Comparison of ENCODE assay signal across 8 cellular contexts in the genomic region with DNA sequence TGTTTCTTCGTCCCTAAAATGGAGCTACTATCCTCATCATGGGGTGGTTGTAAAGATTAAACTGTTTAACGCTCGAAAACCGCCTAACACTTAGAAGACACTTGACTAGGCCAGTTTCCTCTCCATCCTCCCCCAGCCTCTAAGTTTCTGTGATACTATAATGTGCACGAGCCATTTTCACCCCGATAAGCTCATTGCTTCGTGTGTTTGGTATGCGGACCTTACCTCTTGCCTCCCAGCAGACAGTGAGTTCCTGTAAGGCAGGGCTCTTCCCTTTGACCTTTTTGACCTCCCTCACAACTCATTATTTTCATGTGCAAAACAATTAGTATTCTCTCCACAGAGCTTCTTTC. TPM values are rescaled to one million over a fixed set of nuclear protein-coding genes. Genes with fewer than 3 reads are reported as not detected.
DNase-seq lines count a peak whose midpoint lies in the region; ATAC-seq and TF ChIP-seq lines count a peak whose summit lies in the region.

No MANE protein-coding gene starts in this region.

- no peak overlapping the region for H4K8ac ChIP-seq in mesendoderm (ENCODE audit: low read depth, low read length)

- H3K4me2 ChIP-seq in mesendoderm (ENCODE audit: low read length) = peak overlapping the region; percentile 84

- no peak overlapping the region for H3K18ac ChIP-seq in mesendoderm (ENCODE audit: low read length)

- H2BK5ac ChIP-seq in mesendoderm (ENCODE audit: low read length) = no peak overlapping the region

- no peaks in the 10 kb centered on the region for H3K9me3 ChIP-seq in HUES6 (ENCODE audit: control insufficient read depth, insufficient read depth, low read depth, low read length)

- no peak overlapping the region for H3K4ac ChIP-seq in mesendoderm (ENCODE audit: low read depth, low read length)

- H4K5ac ChIP-seq in mesendoderm (ENCODE audit: low read length) = no peak overlapping the region

- peaks cover 13% of the 10 kb centered on the region for H3K79me2 ChIP-seq in mesendoderm (ENCODE audit: control insufficient read depth, insufficient read depth, low read length)

- ATAC-seq in GM18502 (IDR thresholded peaks at IDR 0.05; ENCODE audit: poor library complexity, unreplicated experiment) = peak; percentile 17

- no peak overlapping the region for H2AK5ac ChIP-seq in mesendoderm (ENCODE audit: low read length)

- no peak overlapping the region for H3K23ac ChIP-seq in mesendoderm (ENCODE audit: low read length)

- H3K27me3 ChIP-seq in HUES6 (ENCODE audit: control insufficient read depth, insufficient read depth, low read length) = peaks cover 10% of the 10 kb centered on the region; the same call in 1 of the 2 replicates
- H3K27me3 ChIP-seq in brain microvascular endothelial cell (replicated peaks) = no peaks in the 10 kb centered on the region
- no peaks in the 10 kb centered on the region for H3K27me3 ChIP-seq in mesendoderm (ENCODE audit: insufficient read depth, low read length, poor library complexity)

- no peaks in the 10 kb centered on the region for H3K36me3 ChIP-seq in HUES6 (ENCODE audit: control insufficient read depth, insufficient read depth, low read length)
- H3K36me3 ChIP-seq in brain microvascular endothelial cell (replicated peaks) = no peaks in the 10 kb centered on the region
- H3K36me3 ChIP-seq in mesendoderm (ENCODE audit: control insufficient read depth, insufficient read depth, low read length) = no peaks in the 10 kb centered on the region

- H3K9ac ChIP-seq in HUES6 (ENCODE audit: low read length) (peak overlapping the region; percentile 52), mesendoderm (ENCODE audit: low read length) (peak overlapping the region; percentile 77)

- H3K27ac ChIP-seq in HUES6 (ENCODE audit: low read depth, low read length) (no peak overlapping the region), brain microvascular endothelial cell (no peak overlapping the region), mesendoderm (ENCODE audit: low read depth, low read length) (no peak overlapping the region)

- H2BK120ac ChIP-seq in mesendoderm (ENCODE audit: low read depth, low read length) = no peak overlapping the region

- in situ Hi-C loops in brain microvascular endothelial cell (cut with HindIII; ENCODE audit: low pct_ligation_motif_present, low sequenced_read_pairs) = no loop called here

- intact Hi-C loops in posterior cingulate gyrus (cut with DNase I) = no loop called here

- no peak overlapping the region for H2BK15ac ChIP-seq in mesendoderm (replicated peaks; ENCODE audit: low read depth)

- peak overlapping the region; percentile 69 for H3K56ac ChIP-seq in mesendoderm (ENCODE audit: low read length)

- peak overlapping the region; percentile 69 for H3K4me3 ChIP-seq in HUES6 (ENCODE audit: low read depth, low read length)
- H3K4me3 ChIP-seq in brain microvascular endothelial cell (ENCODE audit: low read depth, low read length) = peak overlapping the region; percentile 73
- H3K4me3 ChIP-seq in mesendoderm (ENCODE audit: low read length) = peak overlapping the region; percentile 47

- peaks cover 7% of the 10 kb centered on the region for H3K79me1 ChIP-seq in mesendoderm (ENCODE audit: low read length)

- DNase-seq in brain microvascular endothelial cell (no peak), mesendoderm (peak; percentile 57), DMS153 treated with DMSO at 0.1 percent for 48 hours (lab: John Stamatoyannopoulos, UW; ENCODE audit: unreplicated experiment) (no peak), foreskin melanocyte (no peak), NK-92 (lab: John Stamatoyannopoulos, UW; ENCODE audit: unreplicated experiment) (no peak), posterior cingulate gyrus (no peak)

- WGBS in mesendoderm (ENCODE audit: extremely low coverage, insufficient coverage, low lambda C conversion rate) = no CpG with 5 or more reads among the region's 8 CpGs

- TF ChIP-seq CTCF in brain microvascular endothelial cell (IDR thresholded peaks at IDR 0.05; ENCODE audit: low read depth, low read length, missing control alignments) = no peak

- H3K4me1 ChIP-seq in HUES6 (ENCODE audit: control insufficient read depth, insufficient read depth, low read length) (peaks cover 20% of the 10 kb centered on the region), mesendoderm (ENCODE audit: control insufficient read depth, low read depth, low read length) (peaks cover 5% of the 10 kb centered on the region)

RNA-seq across cellular contexts. Expression of a gene that starts 0.5 kb away (rescaled TPM):
- polyA plus RNA-seq in mesendoderm (2013, experiment 1 of 2) = 5.9 TPM
- 5.5 TPM for polyA plus RNA-seq in mesendoderm (2013, experiment 2 of 2)
